ENCODE assay signal across 28 cellular contexts in genomic region chr9:84241817-84242356, GRCh38.
"Had no signal": no experiment of that assay in that cellular context is flagged by ENCODE, and none has a peak within 500 bp of the region (broad histone marks: within the 10 kb centered on the region; RNA-seq: fewer than 3 reads in every experiment).

No MANE protein-coding gene starts in this region.

- H3K27me3 Mint-ChIP-seq: progenitor cell of endocrine pancreas had no signal

- H3K36me3 ChIP-seq: colonic mucosa, esophagus squamous epithelium, left lung, thyroid gland, vagina had no signal

- H3K4me1 ChIP-seq: colonic mucosa, esophagus squamous epithelium, left lung, parathyroid adenoma, thyroid gland, vagina had no signal

- H3K27ac Mint-ChIP-seq: dendritic cell treated with granulocyte-macrophage colony-stimulating factor and Interleukin-4, amounts not matched to agents 40 ng/mL and 50 ng/mL, for 4 days; naive thymus-derived CD8-positive, alpha-beta T cell; progenitor cell of endocrine pancreas; stimulated activated naive CD8-positive, alpha-beta T cell treated with anti-CD3 and anti-CD28 coated beads, Interleukin-15, amount 100 ng/mL, for 72 hours had no signal

- FAIRE-seq: endothelial cell of umbilical vein, frontal cortex, islet of Langerhans had no signal

- H3K4me2 ChIP-seq: hepatocyte, smooth muscle cell had no signal

- H2AFZ ChIP-seq: hepatocyte, parathyroid adenoma had no signal

- H3K9ac ChIP-seq: parathyroid adenoma had no signal

- H3K27ac ChIP-seq: colonic mucosa, esophagus squamous epithelium, hepatocyte, left lung, parathyroid adenoma, thyroid gland, vagina had no signal

- H3K9me3 ChIP-seq: colonic mucosa, esophagus squamous epithelium, left lung, thyroid gland, vagina had no signal

- DNase-seq: colonic mucosa; effector CD8-positive, alpha-beta T cell; erythroblast; esophagus squamous epithelium; head of caudate nucleus; left cardiac atrium; left lung; mesendoderm; midbrain; naive thymus-derived CD8-positive, alpha-beta T cell; stimulated activated CD4-positive, alpha-beta T cell treated with anti-CD3 and anti-CD28 coated beads, Interleukin-12 subunit alpha, Interleukin-12 subunit beta, amount 100 ng/mL, for 4 hours; stimulated activated CD4-positive, alpha-beta T cell treated with anti-CD3 and anti-CD28 coated beads, Interleukin-1b, Interleukin-23, amount 100 ng/mL, for 48 hours; stimulated activated CD4-positive, alpha-beta T cell treated with anti-CD3 and anti-CD28 coated beads, Interleukin-4, amount 100 ng/mL, for 1 hour; stimulated activated CD8-positive, alpha-beta memory T cell treated with anti-CD3 and anti-CD28 coated beads, Interleukin-4, amount 100 ng/mL, for 48 hours; stimulated activated naive CD4-positive, alpha-beta T cell; stimulated activated naive CD8-positive, alpha-beta T cell treated with anti-CD3 and anti-CD28 coated beads, Interleukin-15, amount 100 ng/mL, for 72 hours; thyroid gland; trophoblast cell had no signal

- H3K4me3 Mint-ChIP-seq: dendritic cell treated with granulocyte-macrophage colony-stimulating factor and Interleukin-4, amounts not matched to agents 40 ng/mL and 50 ng/mL, for 4 days; naive thymus-derived CD8-positive, alpha-beta T cell; neural crest cell; stimulated activated naive CD8-positive, alpha-beta T cell treated with anti-CD3 and anti-CD28 coated beads, Interleukin-15, amount 100 ng/mL, for 72 hours had no signal

- H3K4me3 ChIP-seq: colonic mucosa, esophagus squamous epithelium, hepatocyte, left lung, smooth muscle cell, thyroid gland, vagina had no signal

- H3K4me1 Mint-ChIP-seq: naive thymus-derived CD8-positive, alpha-beta T cell; neural crest cell; stimulated activated naive CD8-positive, alpha-beta T cell treated with anti-CD3 and anti-CD28 coated beads, Interleukin-15, amount 100 ng/mL, for 72 hours had no signal

- H3K27me3 ChIP-seq: colonic mucosa, esophagus squamous epithelium, hepatocyte, left lung, thyroid gland, vagina had no signal
